Comparison of ENCODE assay signal across 8 cellular contexts in genomic region chr17:32060695-32061094, GRCh38. TPM values are rescaled to one million over a fixed set of nuclear protein-coding genes. Genes with fewer than 3 reads are reported as not detected.
A peak's percentile ranks its signal among the peaks of the same experiment; 100 is the strongest.
DNase-seq lines count a peak whose midpoint lies in the region; ATAC-seq and TF ChIP-seq lines count a peak whose summit lies in the region.
"Not testable (repeated sequence)": the region's sequence is repeated elsewhere in the genome, so short reads cannot be mapped to it uniquely, and the experiment has no call there.

No MANE protein-coding gene starts in this region.

- CTCF ChIA-PET in CD4-positive, alpha-beta T cell (lab: Charles Lee): not testable (repeated sequence)

- not testable (repeated sequence) for H3K4me3 Mint-ChIP-seq in CD4-positive, alpha-beta T cell; T-helper 17 cell; activated T-cell treated with anti-CD3 and anti-CD28 coated beads, Interleukin-2, amount 50 U/mL, for 72 hours; effector memory CD8-positive, alpha-beta T cell; natural killer cell

- H3K4me1 Mint-ChIP-seq in CD4-positive, alpha-beta T cell (ENCODE audit: low read depth); T-helper 17 cell; activated T-cell treated with anti-CD3 and anti-CD28 coated beads, Interleukin-2, amount 50 U/mL, for 72 hours (ENCODE audit: low read depth); effector memory CD8-positive, alpha-beta T cell (ENCODE audit: low read depth in 2 of 2); natural killer cell: not testable (repeated sequence)

- not testable (repeated sequence) for H3K9me3 Mint-ChIP-seq in CD4-positive, alpha-beta T cell; activated T-cell treated with anti-CD3 and anti-CD28 coated beads, Interleukin-2, amount 50 U/mL, for 72 hours; effector memory CD8-positive, alpha-beta T cell; natural killer cell

- H3K4me3 ChIP-seq in left lung, upper lobe of left lung: not testable (repeated sequence)

- TF ChIP-seq POLR2A in upper lobe of left lung (IDR thresholded peaks at IDR 0.05): not testable (repeated sequence)

- TF ChIP-seq CTCF in CD4-positive, alpha-beta T cell (IDR thresholded peaks at IDR 0.05); left lung (IDR thresholded peaks at IDR 0.05); natural killer cell (IDR thresholded peaks at IDR 0.05); upper lobe of left lung (IDR thresholded peaks at IDR 0.05): not testable (repeated sequence)

- not testable (repeated sequence) for H3K27ac ChIP-seq in CD4-positive, alpha-beta T cell (ENCODE audit: low read depth, low read length); left lung; upper lobe of left lung

- not testable (repeated sequence) for H3K4me1 ChIP-seq in left lung, upper lobe of left lung

- TF ChIP-seq EP300 in upper lobe of left lung (IDR thresholded peaks at IDR 0.05): not testable (repeated sequence)

- not testable (repeated sequence) for H3K36me3 ChIP-seq in left lung, upper lobe of left lung

- ATAC-seq in CD4-positive, alpha-beta T cell (ENCODE audit: poor library complexity): peak; percentile 91
- ATAC-seq in HG03175 (IDR thresholded peaks at IDR 0.05; ENCODE audit: unreplicated experiment) (peak; percentile 55), T-helper 17 cell (peak; percentile 92), left lung (peak; percentile 26), natural killer cell (peak; percentile 75 to 92 (median 90)), upper lobe of left lung (ENCODE audit: low FRiP score in 2 of 2) (peak; percentile 27 to 36)
- peak; percentile 69 to 73 for ATAC-seq in activated T-cell treated with anti-CD3 and anti-CD28 coated beads, Interleukin-2, amount 50 U/mL, for 72 hours (replicated peaks in 1 of 2)
- ATAC-seq in effector memory CD8-positive, alpha-beta T cell (replicated peaks): peak; percentile 66

- WGBS in upper lobe of left lung, 2 donors: 39% methylated on average over 3 of the region's 9 CpGs; no CpG with 5 or more reads in 1 of the 2 donors

- POLR2A ChIA-PET in CD4-positive, alpha-beta T cell (lab: Charles Lee): not testable (repeated sequence)

- not testable (repeated sequence) for H3K27ac Mint-ChIP-seq in CD4-positive, alpha-beta T cell; T-helper 17 cell; activated T-cell treated with anti-CD3 and anti-CD28 coated beads, Interleukin-2, amount 50 U/mL, for 72 hours; effector memory CD8-positive, alpha-beta T cell; natural killer cell

- H3K27me3 Mint-ChIP-seq in CD4-positive, alpha-beta T cell; T-helper 17 cell; activated T-cell treated with anti-CD3 and anti-CD28 coated beads, Interleukin-2, amount 50 U/mL, for 72 hours (ENCODE audit: low read depth); effector memory CD8-positive, alpha-beta T cell; natural killer cell (ENCODE audit: low read depth in 2 of 2): not testable (repeated sequence)

- intact Hi-C loops in CD4-positive, alpha-beta T cell (cut with DNase I, micrococcal nuclease); left lung (cut with DNase I); natural killer cell (cut with micrococcal nuclease): not testable (repeated sequence)

- not testable (repeated sequence) for H3K9me3 ChIP-seq in CD4-positive, alpha-beta T cell (ENCODE audit: control insufficient read depth, low read length); T-helper 17 cell (ENCODE audit: control insufficient read depth, low read length, poor library complexity, severe bottlenecking); left lung; upper lobe of left lung

- DNase-seq in CD4-positive, alpha-beta T cell; T-helper 17 cell; activated T-cell treated with anti-CD3 and anti-CD28 coated beads, Interleukin-2, amount 50 U/mL, for 72 hours; effector memory CD8-positive, alpha-beta T cell; left lung; natural killer cell; upper lobe of left lung: not testable (repeated sequence)

- H3K27me3 ChIP-seq in CD4-positive, alpha-beta T cell (ENCODE audit: control insufficient read depth, insufficient read depth, low read length); left lung; upper lobe of left lung: not testable (repeated sequence)

- not testable (repeated sequence) for H3K36me3 Mint-ChIP-seq in CD4-positive, alpha-beta T cell (ENCODE audit: low read depth); T-helper 17 cell (ENCODE audit: low read depth); activated T-cell treated with anti-CD3 and anti-CD28 coated beads, Interleukin-2, amount 50 U/mL, for 72 hours (ENCODE audit: insufficient read depth in 2 of 2); effector memory CD8-positive, alpha-beta T cell (ENCODE audit: insufficient read depth); natural killer cell

RNA-seq across cellular contexts. Expression of gene LRRC37B, which starts 53.5 kb away (rescaled TPM):
- total RNA-seq in CD4-positive, alpha-beta T cell: 10 to 100 TPM; 68.8 to 75.2 TPM
- total RNA-seq in T-helper 17 cell: 10 to 100 TPM; 90.1 to 99.0 TPM
- total RNA-seq in activated T-cell treated with anti-CD3 and anti-CD28 coated beads, Interleukin-2, amount 50 U/mL, for 72 hours: 10 to 100 TPM; 41.8 to 48.6 TPM
- total RNA-seq in left lung: 10 to 100 TPM; 11.4 to 17.7 TPM
- total RNA-seq in natural killer cell: 10 to 100 TPM; 46.6 to 64.8 (median 57.1) TPM
- 10 to 100 TPM; 13.7 to 77.5 (median 23.4) TPM for total RNA-seq in upper lobe of left lung

Comparison
In these comparisons a context has a peak if more than half of its experiments do, and no peak if none do; other contexts are left out.
1. ATAC-seq: peak in every context shown above with its lines; median percentile 92 in T-helper 17 cell; 91 in CD4-positive, alpha-beta T cell; 90 in natural killer cell; 71 in activated T-cell treated with anti-CD3 and anti-CD28 coated beads, Interleukin-2, amount 50 U/mL, for 72 hours; 66 in effector memory CD8-positive, alpha-beta T cell; 55 in HG03175; 32 in upper lobe of left lung; 26 in left lung.